ENCODE assay signal across 22 cellular contexts in the genomic region with DNA sequence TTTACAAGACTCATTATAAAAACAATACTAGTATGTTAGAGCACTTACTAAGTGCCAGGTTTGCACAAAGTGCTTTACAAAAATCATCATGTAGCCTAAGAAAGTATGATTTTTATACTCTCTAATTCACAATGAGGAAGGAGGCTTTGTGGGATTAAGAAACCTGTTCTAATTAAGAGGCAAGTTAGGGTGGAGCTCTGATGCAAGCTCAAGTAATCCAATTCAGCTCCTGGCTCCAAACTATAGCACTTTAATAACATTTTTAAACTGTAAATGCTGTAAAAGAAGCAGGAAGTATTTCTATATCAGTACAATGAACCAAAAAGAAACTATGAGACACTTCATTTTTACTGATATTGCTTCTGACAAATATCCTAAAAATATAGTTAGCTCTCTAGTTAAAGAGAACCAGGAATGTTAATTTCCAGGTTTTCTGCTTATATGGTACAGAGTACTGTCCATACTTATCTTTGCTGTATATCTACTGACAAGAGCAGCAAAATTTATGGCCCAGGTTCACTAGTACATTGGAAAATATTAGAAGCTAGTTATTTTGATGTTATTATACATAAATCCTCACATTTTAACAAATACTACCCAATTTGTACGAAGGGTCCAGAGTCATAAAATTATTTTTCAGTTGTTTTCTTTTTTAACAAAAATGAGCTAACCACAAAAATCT.
"Had no signal": no experiment of that assay in that cellular context is flagged by ENCODE, and none has a peak within 500 bp of the region (broad histone marks: within the 10 kb centered on the region; RNA-seq: fewer than 3 reads in every experiment).

No MANE protein-coding gene starts in this region.

- H3K27ac ChIP-seq: body of pancreas, lower lobe of right lung, prostate gland, skin epidermis, transverse colon had no signal

- H3K36me3 ChIP-seq: lower lobe of right lung, prostate gland, transverse colon had no signal

- H3K27me3 ChIP-seq: body of pancreas, transverse colon had no signal

- H3K9me3 Mint-ChIP-seq: activated B cell treated with CpG ODN at 0.5 μM for 24 hours; activated CD8-positive, alpha-beta T cell treated with anti-CD3 and anti-CD28 coated beads for 36 hours; activated T-cell treated with anti-CD3 and anti-CD28 coated beads, Interleukin-2, amount 50 U/mL, for 4 hours; nephron progenitor cell; stimulated activated naive B cell treated with anti-CD40 and anti-IgM and Interleukin-4, amounts not matched to agents 10 μg/mL and 1 μg/mL and 100 μg/mL, for 72 hours had no signal

- H3K9me3 ChIP-seq: body of pancreas, lower lobe of right lung, prostate gland, transverse colon had no signal

- ATAC-seq: activated CD8-positive, alpha-beta T cell treated with anti-CD3 and anti-CD28 coated beads for 36 hours; activated T-cell treated with anti-CD3 and anti-CD28 coated beads, Interleukin-2, amount 50 U/mL, for 4 hours; body of pancreas; left colon; lower lobe of right lung; right cardiac atrium; stimulated activated naive B cell treated with anti-CD40 and anti-IgM and Interleukin-4, amounts not matched to agents 10 μg/mL and 1 μg/mL and 100 μg/mL, for 72 hours had no signal

- H3K4me1 Mint-ChIP-seq: activated B cell treated with CpG ODN at 0.5 μM for 24 hours; stimulated activated naive B cell treated with anti-CD40 and anti-IgM and Interleukin-4, amounts not matched to agents 10 μg/mL and 1 μg/mL and 100 μg/mL, for 72 hours had no signal

- H3K4me3 ChIP-seq: body of pancreas, lower lobe of right lung, prostate gland, skin epidermis, transverse colon had no signal

- H3K4me1 ChIP-seq: lower lobe of right lung, prostate gland, transverse colon had no signal

- H3K4me3 Mint-ChIP-seq: activated B cell treated with CpG ODN at 0.5 μM for 24 hours; activated CD8-positive, alpha-beta T cell treated with anti-CD3 and anti-CD28 coated beads for 36 hours; activated naive CD8-positive, alpha-beta T cell; activated T-cell treated with anti-CD3 and anti-CD28 coated beads, Interleukin-2, amount 50 U/mL, for 4 hours; nephron progenitor cell; stimulated activated naive B cell treated with anti-CD40 and anti-IgM and Interleukin-4, amounts not matched to agents 10 μg/mL and 1 μg/mL and 100 μg/mL, for 72 hours had no signal

- H3K27ac Mint-ChIP-seq: activated B cell treated with CpG ODN at 0.5 μM for 24 hours; activated CD8-positive, alpha-beta T cell treated with anti-CD3 and anti-CD28 coated beads for 36 hours; activated naive CD8-positive, alpha-beta T cell; nephron progenitor cell; stimulated activated naive B cell treated with anti-CD40 and anti-IgM and Interleukin-4, amounts not matched to agents 10 μg/mL and 1 μg/mL and 100 μg/mL, for 72 hours had no signal

- H3K27me3 Mint-ChIP-seq: activated B cell treated with CpG ODN at 0.5 μM for 24 hours; activated CD8-positive, alpha-beta T cell treated with anti-CD3 and anti-CD28 coated beads for 36 hours; activated naive CD8-positive, alpha-beta T cell; stimulated activated naive B cell treated with anti-CD40 and anti-IgM and Interleukin-4, amounts not matched to agents 10 μg/mL and 1 μg/mL and 100 μg/mL, for 72 hours had no signal

- H3K36me3 Mint-ChIP-seq: activated naive CD8-positive, alpha-beta T cell; stimulated activated naive B cell treated with anti-CD40 and anti-IgM and Interleukin-4, amounts not matched to agents 10 μg/mL and 1 μg/mL and 100 μg/mL, for 72 hours had no signal

- DNase-seq: activated B cell treated with CpG ODN at 0.5 μM for 24 hours; activated CD4-positive, alpha-beta T cell treated with anti-CD3 and anti-CD28 coated beads for 48 hours; activated CD8-positive, alpha-beta T cell treated with anti-CD3 and anti-CD28 coated beads for 36 hours; activated gamma-delta T cell; activated T-cell treated with anti-CD3 and anti-CD28 coated beads, Interleukin-2, amount 50 U/mL, for 4 hours; amygdala; body of pancreas; central memory CD4-positive, alpha-beta T cell; cortex of kidney; effector CD8-positive, alpha-beta T cell; left colon; lower lobe of right lung; nephron progenitor cell; occipital lobe; right cardiac atrium; stimulated activated CD4-positive, alpha-beta T cell treated with anti-CD3 and anti-CD28 coated beads, Interleukin-15, amount 100 ng/mL, for 24 hours; stimulated activated CD4-positive, alpha-beta T cell treated with anti-CD3 and anti-CD28 coated beads, Interleukin-4, amount 100 ng/mL, for 1 hour; stimulated activated naive B cell treated with anti-CD40 and anti-IgM and Interleukin-4, amounts not matched to agents 10 μg/mL and 1 μg/mL and 100 μg/mL, for 72 hours; transverse colon had no signal
